In genomic region chr12:132761911-132762583, GRCh38 we compare ENCODE assay signal across 8 cellular contexts. TPM values are rescaled to one million over a fixed set of nuclear protein-coding genes. Genes with fewer than 3 reads are reported as not detected.
DNase-seq lines count a peak whose midpoint lies in the region; ATAC-seq and TF ChIP-seq lines count a peak whose summit lies in the region.

No MANE protein-coding gene starts in this region.

- DNase-seq in CD4-positive, alpha-beta memory T cell = peak; percentile 80 to 89 (median 87)
- DNase-seq in NOMO-1 treated with DMSO at 0.1 percent for 48 hours (lab: John Stamatoyannopoulos, UW; ENCODE audit: unreplicated experiment) (peak; percentile 81), endodermal cell (peak; percentile 91), mesothelial cell of epicardium (ENCODE audit: low spot score in 2 of 2, unreplicated experiment in 2 of 2) (peak; percentile 85)
- peak; percentile 46 for DNase-seq in activated CD8-positive, alpha-beta memory T cell treated with anti-CD3 and anti-CD28 coated beads, Interleukin-2, amount 50 U/mL, for 1 hour (ENCODE audit: extremely low read depth)
- peak; percentile 71 for DNase-seq in stimulated activated CD8-positive, alpha-beta memory T cell treated with anti-CD3 and anti-CD28 coated beads, Interleukin-15, amount 100 ng/mL, for 24 hours (ENCODE audit: low read depth)

- ATAC-seq in GM19372 (IDR thresholded peaks at IDR 0.05; ENCODE audit: low read depth, unreplicated experiment) (peak; percentile 77), HG03521 (IDR thresholded peaks at IDR 0.05; ENCODE audit: unreplicated experiment) (peak; percentile 76)

- 1 to 2% methylated on average over 17 to 92 of the region's 92 CpGs for WGBS in endodermal cell (ENCODE audit: insufficient coverage in 1 of 2, insufficient read length in 1 of 2), 2 experiments

- peaks cover 2 to 18% of the 10 kb centered on the region in 2 donors for H3K36me3 Mint-ChIP-seq in CD4-positive, alpha-beta memory T cell
- H3K36me3 Mint-ChIP-seq in endodermal cell (ENCODE audit: low read depth) (peaks cover 21% of the 10 kb centered on the region), mesothelial cell of epicardium (peaks cover 2% of the 10 kb centered on the region)

- no peaks in the 10 kb centered on the region for H3K27me3 Mint-ChIP-seq in CD4-positive, alpha-beta memory T cell
- H3K27me3 Mint-ChIP-seq in endodermal cell (ENCODE audit: insufficient read depth) (no peaks in the 10 kb centered on the region), mesothelial cell of epicardium (ENCODE audit: low read depth) (no peaks in the 10 kb centered on the region)

- TF ChIP-seq CTCF in endodermal cell (conservative IDR thresholded peaks at IDR 0.05) (peak; percentile 47), mesothelial cell of epicardium (IDR thresholded peaks at IDR 0.05; ENCODE audit: unreplicated experiment) (no peak)

- H3K4me1 Mint-ChIP-seq in CD4-positive, alpha-beta memory T cell = peaks cover 12 to 25% (median 20%) of the 10 kb centered on the region in 4 donors
- H3K4me1 Mint-ChIP-seq in endodermal cell = peaks cover 15% of the 10 kb centered on the region
- peaks cover 12% of the 10 kb centered on the region for H3K4me1 Mint-ChIP-seq in mesothelial cell of epicardium

- intact Hi-C loops in CD4-positive, alpha-beta memory T cell (cut with micrococcal nuclease) = loop anchor here (1.0 to 5.0 kb wide), 8 partner anchors 52 to 369 kb away; partner anchors contain the start of genes CHFR, GOLGA3, PGAM5 and POLE

- H3K36me3 ChIP-seq in CD4-positive, alpha-beta memory T cell (ENCODE audit: insufficient read depth, low read length) = no peaks in the 10 kb centered on the region
- H3K36me3 ChIP-seq in endodermal cell (ENCODE audit: control insufficient read depth, insufficient read depth, low read length) = peaks cover 17% of the 10 kb centered on the region

- H3K27ac ChIP-seq in CD4-positive, alpha-beta memory T cell (ENCODE audit: low read depth, low read length) = peak overlapping the region; percentile 81
- H3K27ac ChIP-seq in endodermal cell (ENCODE audit: low read depth, low read length) = peak overlapping the region; percentile 96

- CTCF ChIA-PET in CD4-positive, alpha-beta memory T cell (lab: Charles Lee; ENCODE audit: partially characterized antibody) = interaction anchor here (1.0 to 1.2 kb wide), 2 partner anchors 143 to 144 kb away, joined by 3 to 5 read pairs; no protein-coding TSS in a partner anchor

- POLR2A ChIA-PET in CD4-positive, alpha-beta memory T cell (lab: Charles Lee; ENCODE audit: partially characterized antibody) = interaction anchor here (0.7 to 2.3 kb wide), 10 partner anchors 8 to 225 kb away, joined by 3 to 11 read pairs (median 5); partner anchors contain the start of genes CHFR and PGAM5

- H3K27me3 ChIP-seq in CD4-positive, alpha-beta memory T cell (ENCODE audit: insufficient read depth, low read length) = no peaks in the 10 kb centered on the region
- H3K27me3 ChIP-seq in endodermal cell (ENCODE audit: control insufficient read depth, insufficient read depth, low read length, poor library complexity, severe bottlenecking) = no peaks in the 10 kb centered on the region

- peaks cover 0 to 3% (median 0%) of the 10 kb centered on the region in 8 donors for H3K9me3 Mint-ChIP-seq in CD4-positive, alpha-beta memory T cell
- H3K9me3 Mint-ChIP-seq in endodermal cell = no peaks in the 10 kb centered on the region
- no peaks in the 10 kb centered on the region for H3K9me3 Mint-ChIP-seq in mesothelial cell of epicardium

- H3K4me3 Mint-ChIP-seq in CD4-positive, alpha-beta memory T cell = peak overlapping the region; percentile 72 to 88 (median 80)
- H3K4me3 Mint-ChIP-seq in endodermal cell (peak overlapping the region; percentile 93), mesothelial cell of epicardium (peak overlapping the region; percentile 68)

- peak overlapping the region; percentile 92 for H3K9ac ChIP-seq in endodermal cell (ENCODE audit: extremely low read depth, low read length, poor library complexity, severe bottlenecking)

- H3K27ac Mint-ChIP-seq in CD4-positive, alpha-beta memory T cell = peak overlapping the region; percentile 61 to 92 (median 87)
- peak overlapping the region; percentile 86 for H3K27ac Mint-ChIP-seq in endodermal cell
- peak overlapping the region; percentile 83 for H3K27ac Mint-ChIP-seq in mesothelial cell of epicardium

- peak overlapping the region; percentile 65 to 66 for H3K4me3 ChIP-seq in CD4-positive, alpha-beta memory T cell (ENCODE audit: low read length in 2 of 2)
- peak overlapping the region; percentile 85 for H3K4me3 ChIP-seq in endodermal cell (ENCODE audit: low read length)

- peaks cover 24% of the 10 kb centered on the region for H3K4me1 ChIP-seq in CD4-positive, alpha-beta memory T cell (ENCODE audit: insufficient read depth, low read length)
- peaks cover 4% of the 10 kb centered on the region for H3K4me1 ChIP-seq in endodermal cell (ENCODE audit: control insufficient read depth, insufficient read depth, low read length)

- no peaks in the 10 kb centered on the region for H3K9me3 ChIP-seq in CD4-positive, alpha-beta memory T cell (ENCODE audit: control insufficient read depth in 1 of 2, low read length in 2 of 2)
- no peaks in the 10 kb centered on the region for H3K9me3 ChIP-seq in endodermal cell (ENCODE audit: control insufficient read depth, low read length)

RNA-seq across cellular contexts. Expression of gene ANKLE2, which starts 0.4 kb away (rescaled TPM):
- total RNA-seq in CD4-positive, alpha-beta memory T cell = 100 to 1,000 TPM in 1 of 2 experiments, 10 to 100 TPM in 1; 95.6 to 101 TPM
- 10 to 100 TPM; 21.0 to 44.4 TPM for polyA plus RNA-seq in CD4-positive, alpha-beta memory T cell
- total RNA-seq in endodermal cell = 10 to 100 TPM; 87.8 to 88.5 TPM
- polyA plus RNA-seq in endodermal cell (2013, experiment 1 of 2) = 58.3 TPM
- polyA plus RNA-seq in endodermal cell (2013, experiment 2 of 2) = 56.1 TPM
- 89.8 to 98.9 TPM (median 93.8 TPM) in 3 replicates for total RNA-seq in mesothelial cell of epicardium

RNA-seq across cellular contexts. Expression of gene PGAM5, which starts 51.4 kb away (rescaled TPM):
- 10 to 100 TPM; 23.8 to 28.1 TPM for total RNA-seq in CD4-positive, alpha-beta memory T cell
- 10 to 100 TPM in 1 of 2 donors, 1 to 10 TPM in 1; 7.2 to 29.7 TPM for polyA plus RNA-seq in CD4-positive, alpha-beta memory T cell
- total RNA-seq in endodermal cell = 10 to 100 TPM; 60.2 to 64.3 TPM
- polyA plus RNA-seq in endodermal cell (2013, experiment 1 of 2) = 34.9 TPM
- polyA plus RNA-seq in endodermal cell (2013, experiment 2 of 2) = 37.3 TPM
- total RNA-seq in mesothelial cell of epicardium = 23.5 to 26.6 TPM (median 24.5 TPM) in 3 replicates

Comparison
In these comparisons a context has a peak if more than half of its experiments do, and no peak if none do; other contexts are left out.
1. Peak in every context shown above with its lines: DNase-seq, ATAC-seq, H3K4me3 ChIP-seq and H3K27ac ChIP-seq.